1 cellular context compared by ENCODE assay signal in the genomic region with DNA sequence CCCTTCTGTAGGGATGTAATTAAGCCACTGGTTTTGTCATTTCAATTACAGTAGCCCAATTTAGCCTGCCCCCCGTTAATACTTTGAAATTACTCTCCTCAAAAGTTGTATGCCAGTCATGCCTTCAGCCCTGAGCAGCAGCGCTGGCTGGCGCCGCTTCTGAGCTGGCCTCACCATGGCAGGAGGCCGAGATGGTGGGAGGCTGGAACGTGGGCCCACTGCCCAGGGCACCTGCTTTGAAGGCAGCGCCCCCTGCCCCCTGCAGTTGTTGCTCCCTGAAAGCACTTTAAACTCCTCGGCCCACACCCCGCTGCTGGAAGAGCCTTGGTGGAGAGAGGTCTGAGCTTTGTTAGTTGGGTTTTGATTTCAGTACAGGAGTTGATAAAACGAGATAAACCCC.
TF ChIP-seq lines count a peak whose summit lies in the region.

No MANE protein-coding gene starts in this region.

TF ChIP-seq in H1, 55 proteins besides CTCF, POLR2A, EP300 and RAD21:
- no peak for TF ChIP-seq BCL11A (IDR thresholded peaks at IDR 0.05; ENCODE audit: low read depth in 2 of 2, low read length in 2 of 2)
- 0 out of 2 replicates have a peak, but pooled peaks have one; percentile 47 for TF ChIP-seq GABPA (IDR thresholded peaks at IDR 0.05; ENCODE audit: borderline replicate concordance, insufficient read depth, low read length)
- TF ChIP-seq BACH1 (IDR thresholded peaks at IDR 0.05; ENCODE audit: low read length): no peak
TF ChIP-seq in H1: peak in this region for 1.
